In the genomic region with DNA sequence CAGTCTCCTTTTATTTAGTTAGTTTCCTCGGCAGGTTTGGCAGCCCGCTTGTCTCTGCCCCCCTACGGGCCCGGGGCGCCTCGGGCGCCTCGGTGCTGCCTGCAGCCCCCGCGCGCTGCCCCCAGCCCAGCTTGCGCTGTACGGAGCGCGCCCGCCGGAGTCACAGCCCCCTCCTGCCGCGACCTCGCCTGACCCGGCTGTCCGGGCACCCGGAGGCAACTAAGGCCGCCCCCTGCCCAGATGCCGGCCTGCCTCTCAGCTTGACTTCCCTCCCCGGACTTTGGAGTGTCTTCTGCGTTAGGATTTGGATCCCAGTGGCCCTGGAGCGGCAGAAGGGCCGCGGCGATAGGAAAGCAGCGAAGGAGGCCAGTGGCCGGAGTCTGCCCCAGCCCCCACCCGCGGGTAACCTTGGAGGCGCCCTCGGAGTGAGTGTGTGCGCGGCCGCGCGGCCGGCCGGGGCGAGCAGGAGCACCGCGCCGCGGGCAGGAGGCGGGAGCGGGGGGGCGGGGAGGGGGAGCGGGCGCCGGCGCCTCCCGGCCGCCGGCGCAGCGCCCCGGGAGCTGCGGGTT, we compare ENCODE assay signal across 8 cellular contexts. TPM values are rescaled to one million over a fixed set of nuclear protein-coding genes. Genes with fewer than 3 reads are reported as not detected.
DNase-seq lines count a peak whose midpoint lies in the region; ATAC-seq and TF ChIP-seq lines count a peak whose summit lies in the region.

No MANE protein-coding gene starts in this region.

- H3K27ac ChIP-seq in SU-DHL-6 (ENCODE audit: low read depth, low read length) = peak overlapping the region; percentile 81
- H3K27ac ChIP-seq in cingulate gyrus (ENCODE audit: low read depth, low read length) = peak overlapping the region; percentile 80

- H4K20me1 ChIP-seq in SU-DHL-6 (ENCODE audit: low read depth, low read length) = peaks cover 3% of the 10 kb centered on the region; the same call in 1 of the 2 replicates

- peaks cover 23% of the 10 kb centered on the region for H3K4me1 Mint-ChIP-seq in stimulated activated naive CD8-positive, alpha-beta T cell treated with anti-CD3 and anti-CD28 coated beads, Interleukin-15, amount 100 ng/mL, for 72 hours

- H3K27me3 ChIP-seq in SU-DHL-6 (ENCODE audit: low read length) = no peaks in the 10 kb centered on the region

- peak overlapping the region; percentile 83 for H3K4me3 ChIP-seq in SU-DHL-6 (ENCODE audit: insufficient read depth, low read length, poor library complexity, severe bottlenecking)

- H3F3A ChIP-seq in SU-DHL-6 (ENCODE audit: insufficient read depth) = peaks cover 64% of the 10 kb centered on the region

- TF ChIP-seq CTCF in SU-DHL-6 (IDR thresholded peaks at IDR 0.05; ENCODE audit: insufficient read depth, low read length, poor library complexity, severe bottlenecking) = no peak

- peaks cover 40% of the 10 kb centered on the region for H3K27me3 Mint-ChIP-seq in stimulated activated naive CD8-positive, alpha-beta T cell treated with anti-CD3 and anti-CD28 coated beads, Interleukin-15, amount 100 ng/mL, for 72 hours

- peaks cover 65% of the 10 kb centered on the region for H3K79me2 ChIP-seq in SU-DHL-6 (ENCODE audit: insufficient read depth, low read length)

- peak overlapping the region; percentile 92 for H3K4me2 ChIP-seq in SU-DHL-6 (ENCODE audit: low read depth, low read length, poor library complexity, severe bottlenecking)

- peak overlapping the region; percentile 99 for H3K9ac ChIP-seq in SU-DHL-6 (ENCODE audit: low read length)

- H3K36me3 ChIP-seq in SU-DHL-6 (ENCODE audit: low read length) = peaks cover 33% of the 10 kb centered on the region; the same call in 1 of the 2 replicates

- H3K9me2 ChIP-seq in SU-DHL-6 (replicated peaks; ENCODE audit: insufficient read depth, low read length) = no peaks in the 10 kb centered on the region

- H3K27ac Mint-ChIP-seq in stimulated activated naive CD8-positive, alpha-beta T cell treated with anti-CD3 and anti-CD28 coated beads, Interleukin-15, amount 100 ng/mL, for 72 hours = peak overlapping the region; percentile 81 to 92

- H3K4me3 Mint-ChIP-seq in stimulated activated naive CD8-positive, alpha-beta T cell treated with anti-CD3 and anti-CD28 coated beads, Interleukin-15, amount 100 ng/mL, for 72 hours = peak overlapping the region; percentile 83 to 88

- no peaks in the 10 kb centered on the region for H3K9me3 ChIP-seq in SU-DHL-6 (ENCODE audit: insufficient read depth, low read length)

- ATAC-seq in GM19035 (IDR thresholded peaks at IDR 0.05; ENCODE audit: unreplicated experiment) = peak; percentile 59
- ATAC-seq in HG03196 (IDR thresholded peaks at IDR 0.05; ENCODE audit: unreplicated experiment) = peak; percentile 50
- peak; percentile 79 for ATAC-seq in left lobe of liver
- peak; percentile 76 for ATAC-seq in stimulated activated naive CD8-positive, alpha-beta T cell treated with anti-CD3 and anti-CD28 coated beads, Interleukin-15, amount 100 ng/mL, for 72 hours

- peak overlapping the region; percentile 96 for H2AFZ ChIP-seq in SU-DHL-6 (ENCODE audit: low read depth, low read length, severe bottlenecking)

- DNase-seq in D341Med (ENCODE audit: low spot score) = peak; percentile 86
- DNase-seq in left lobe of liver (ENCODE audit: low spot score) = peak; percentile 75
- peak; percentile 30 to 41 for DNase-seq in stimulated activated naive CD8-positive, alpha-beta T cell treated with anti-CD3 and anti-CD28 coated beads, Interleukin-15, amount 100 ng/mL, for 72 hours
- DNase-seq in mucosa of gallbladder (ENCODE audit: low spot score) = no peak

- no peaks in the 10 kb centered on the region for H3K9me3 Mint-ChIP-seq in stimulated activated naive CD8-positive, alpha-beta T cell treated with anti-CD3 and anti-CD28 coated beads, Interleukin-15, amount 100 ng/mL, for 72 hours

RNA-seq across cellular contexts. Expression of gene CDKN2C, which starts 7.6 kb away (rescaled TPM):
- total RNA-seq in left lobe of liver (2.2 TPM), mucosa of gallbladder (9.0 TPM)

RNA-seq across cellular contexts. Expression of gene FAF1, which starts 17.6 kb away (rescaled TPM):
- total RNA-seq in left lobe of liver = 22.3 TPM
- 40.5 TPM for total RNA-seq in mucosa of gallbladder
